17 cellular contexts compared by ENCODE assay signal in the genomic region with DNA sequence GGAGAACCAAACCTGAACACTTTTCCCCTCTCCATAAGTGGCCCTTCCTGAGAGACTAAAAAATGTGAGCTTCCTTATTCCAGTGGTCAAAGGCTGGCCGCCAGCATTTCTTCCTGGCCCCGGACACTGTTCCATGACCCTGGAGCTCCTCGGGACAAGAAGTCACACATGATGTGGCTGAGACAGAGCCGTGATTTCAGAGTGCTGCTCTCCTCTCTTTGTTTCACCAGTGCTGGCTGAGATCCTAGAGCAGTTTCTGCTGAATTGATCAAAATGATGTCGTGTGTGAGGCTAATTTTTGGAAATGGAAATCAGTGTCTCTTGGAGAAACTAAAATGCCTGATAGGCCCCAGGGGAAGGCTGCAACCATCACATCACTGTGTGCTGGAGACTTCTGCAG.
A peak's percentile ranks its signal among the peaks of the same experiment; 100 is the strongest.
DNase-seq lines count a peak whose midpoint lies in the region; ATAC-seq and TF ChIP-seq lines count a peak whose summit lies in the region.
"Had no signal": no experiment of that assay in that cellular context is flagged by ENCODE, and none has a peak within 500 bp of the region (broad histone marks: within the 10 kb centered on the region; RNA-seq: fewer than 3 reads in every experiment).

No MANE protein-coding gene starts in this region.

- peaks cover 10% of the 10 kb centered on the region for H3K79me2 ChIP-seq in trophoblast cell (ENCODE audit: control insufficient read depth, insufficient read depth, low read length, poor library complexity)

- CTCF ChIA-PET in activated CD8-positive, alpha-beta T cell treated with anti-CD3 and anti-CD28 coated beads for 36 hours (lab: Charles Lee) = interaction anchor here (0.9 to 1.4 kb wide), 2 partner anchors 7 to 12 kb away, joined by 3 read pairs; no protein-coding TSS in a partner anchor

- H2AK5ac ChIP-seq in trophoblast cell (ENCODE audit: low read length) = peak overlapping the region; percentile 50

- H3K18ac ChIP-seq in trophoblast cell (ENCODE audit: low read length) = no peak overlapping the region

- no peak overlapping the region for H2AFZ ChIP-seq in trophoblast cell (ENCODE audit: insufficient read depth, low read length, poor library complexity)

- H3K4me1 ChIP-seq in right cardiac atrium (ENCODE audit: control insufficient read depth, insufficient read depth, low read length) (peaks cover 5% of the 10 kb centered on the region), trophoblast cell (ENCODE audit: control insufficient read depth in 1 of 2, insufficient read depth in 2 of 2, low read length in 2 of 2) (peaks cover 9 to 27% of the 10 kb centered on the region in 2 experiments)
- H3K4me1 ChIP-seq in effector memory CD4-positive, alpha-beta T cell (ENCODE audit: control insufficient read depth, insufficient read depth, low read length, poor library complexity, severe bottlenecking) = peaks cover 20% of the 10 kb centered on the region
- H3K4me1 ChIP-seq: ascending aorta had no signal

- no peaks in the 10 kb centered on the region for H3K9me3 Mint-ChIP-seq in stimulated activated effector memory CD8-positive, alpha-beta T cell treated with anti-CD3 and anti-CD28 coated beads, Interleukin-12 subunit alpha, Interleukin-12 subunit beta, amount 100 ng/mL, for 72 hours
- H3K9me3 Mint-ChIP-seq in activated CD8-positive, alpha-beta T cell treated with anti-CD3 and anti-CD28 coated beads for 36 hours = no peaks in the 10 kb centered on the region
- H3K9me3 Mint-ChIP-seq: CD8-positive, alpha-beta memory T cell; naive thymus-derived CD8-positive, alpha-beta T cell had no signal

- 34% methylated on average over 5 of the region's 5 CpGs for WGBS in right cardiac atrium
- no CpG with 5 or more reads among the region's 5 CpGs for WGBS in trophoblast cell (ENCODE audit: extremely low coverage, insufficient coverage, insufficient read length)

- POLR2A ChIA-PET in activated CD8-positive, alpha-beta T cell treated with anti-CD3 and anti-CD28 coated beads for 36 hours (lab: Charles Lee) = interaction anchor here (0.7 to 1.6 kb wide), 2 partner anchors 9 to 15 kb away, joined by 3 to 5 read pairs; no protein-coding TSS in a partner anchor

- no peaks in the 10 kb centered on the region for H3K27me3 Mint-ChIP-seq in activated CD8-positive, alpha-beta T cell treated with anti-CD3 and anti-CD28 coated beads for 36 hours
- H3K27me3 Mint-ChIP-seq: naive thymus-derived CD8-positive, alpha-beta T cell had no signal

- H3K27ac ChIP-seq in right cardiac atrium (ENCODE audit: low read length) (peak overlapping the region; percentile 21), trophoblast cell (ENCODE audit: low read depth, low read length) (no peak overlapping the region)
- H3K27ac ChIP-seq in effector memory CD4-positive, alpha-beta T cell (ENCODE audit: insufficient read depth, low read length, poor library complexity, severe bottlenecking) = no peak overlapping the region
- H3K27ac ChIP-seq: ascending aorta, lower lobe of right lung had no signal

- H3K14ac ChIP-seq in trophoblast cell (ENCODE audit: low read length) = no peak overlapping the region

- no peaks in the 10 kb centered on the region for H3K36me3 ChIP-seq in trophoblast cell (ENCODE audit: control insufficient read depth in 1 of 2, insufficient read depth in 2 of 2, low read length in 2 of 2)
- H3K36me3 ChIP-seq in effector memory CD4-positive, alpha-beta T cell (ENCODE audit: control insufficient read depth, insufficient read depth, low read length) = no peaks in the 10 kb centered on the region
- H3K36me3 ChIP-seq: ascending aorta, lower lobe of right lung had no signal

- no peak overlapping the region for H4K12ac ChIP-seq in trophoblast cell (ENCODE audit: low read depth, low read length)

- H3K4me3 ChIP-seq in right cardiac atrium (ENCODE audit: low read length) = no peak overlapping the region
- H3K4me3 ChIP-seq in trophoblast cell (ENCODE audit: low read depth, low read length) = no peak overlapping the region
- no peak overlapping the region for H3K4me3 ChIP-seq in effector memory CD4-positive, alpha-beta T cell (ENCODE audit: insufficient read depth, low read depth, low read length, poor library complexity, severe bottlenecking)
- H3K4me3 ChIP-seq: ascending aorta, lower lobe of right lung had no signal

- H2BK5ac ChIP-seq in trophoblast cell (ENCODE audit: low read depth, low read length, poor library complexity) = no peak overlapping the region

- H4K8ac ChIP-seq in trophoblast cell (ENCODE audit: low read depth, low read length) = no peak overlapping the region

- DNase-seq in AG20443 (ENCODE audit: low spot score) (peak; percentile 49), astrocyte of the hippocampus (ENCODE audit: low read depth, low spot score) (peak; percentile 13), right cardiac atrium (peak; percentile 31 to 79 (median 68)), trophoblast cell (no peak), NCI-H2227 (lab: John Stamatoyannopoulos, UW; ENCODE audit: unreplicated experiment) (no peak)
- DNase-seq in stimulated activated effector memory CD8-positive, alpha-beta T cell treated with anti-CD3 and anti-CD28 coated beads, Interleukin-12 subunit alpha, Interleukin-12 subunit beta, amount 100 ng/mL, for 72 hours (ENCODE audit: low spot score in 2 of 2) = no peak
- no peak for DNase-seq in activated CD8-positive, alpha-beta T cell treated with anti-CD3 and anti-CD28 coated beads for 36 hours
- DNase-seq in effector memory CD4-positive, alpha-beta T cell = no peak
- DNase-seq: activated CD8-positive, alpha-beta memory T cell treated with anti-CD3 and anti-CD28 coated beads, Interleukin-2, amount 50 U/mL, for 48 hours; activated gamma-delta T cell; CD8-positive, alpha-beta memory T cell; lower lobe of right lung; naive thymus-derived CD8-positive, alpha-beta T cell; NCI-H226; NK-92 treated with Interleukin-12 subunit alpha and Interleukin-12 subunit beta, amount 100 ng/mL, for 24 hours; stimulated activated naive CD8-positive, alpha-beta T cell treated with anti-CD3 and anti-CD28 coated beads, Interleukin-15, Interleukin-2, amounts not matched to agents 100 U/mL and 50 U/mL, for 24 hours had no signal

- H3K79me1 ChIP-seq in trophoblast cell (ENCODE audit: low read length) = peaks cover 24% of the 10 kb centered on the region

- no peak for TF ChIP-seq CTCF in activated CD8-positive, alpha-beta T cell treated with anti-CD3 and anti-CD28 coated beads for 36 hours (IDR thresholded peaks at IDR 0.05)

- intact Hi-C loops in right cardiac atrium (cut with DNase I) = no loop called here
- intact Hi-C loops in activated CD8-positive, alpha-beta T cell treated with anti-CD3 and anti-CD28 coated beads for 36 hours (cut with micrococcal nuclease) = no loop called here

- H3K27me3 ChIP-seq in right cardiac atrium (ENCODE audit: control insufficient read depth, insufficient read depth) = no peaks in the 10 kb centered on the region
- H3K27me3 ChIP-seq in trophoblast cell (ENCODE audit: insufficient read depth, low read length) = no peaks in the 10 kb centered on the region
- H3K27me3 ChIP-seq in effector memory CD4-positive, alpha-beta T cell (replicated peaks; ENCODE audit: control insufficient read depth, insufficient read depth, low read length, poor library complexity, severe bottlenecking) = no peaks in the 10 kb centered on the region
- H3K27me3 ChIP-seq: ascending aorta had no signal

- H3K36me3 Mint-ChIP-seq in stimulated activated effector memory CD8-positive, alpha-beta T cell treated with anti-CD3 and anti-CD28 coated beads, Interleukin-12 subunit alpha, Interleukin-12 subunit beta, amount 100 ng/mL, for 72 hours = no peaks in the 10 kb centered on the region
- H3K36me3 Mint-ChIP-seq in activated CD8-positive, alpha-beta T cell treated with anti-CD3 and anti-CD28 coated beads for 36 hours (ENCODE audit: low read depth) = peaks cover 5% of the 10 kb centered on the region
- H3K36me3 Mint-ChIP-seq: naive thymus-derived CD8-positive, alpha-beta T cell had no signal

- peak overlapping the region; percentile 7 for H2BK12ac ChIP-seq in trophoblast cell (ENCODE audit: low read length)

- H3K4me3 Mint-ChIP-seq in stimulated activated effector memory CD8-positive, alpha-beta T cell treated with anti-CD3 and anti-CD28 coated beads, Interleukin-12 subunit alpha, Interleukin-12 subunit beta, amount 100 ng/mL, for 72 hours = no peak overlapping the region
- no peak overlapping the region for H3K4me3 Mint-ChIP-seq in activated CD8-positive, alpha-beta T cell treated with anti-CD3 and anti-CD28 coated beads for 36 hours
- H3K4me3 Mint-ChIP-seq: naive thymus-derived CD8-positive, alpha-beta T cell had no signal

- no peaks in the 10 kb centered on the region for H3K9me3 ChIP-seq in right cardiac atrium (ENCODE audit: control insufficient read depth, low read length)
- peaks cover 3% of the 10 kb centered on the region for H3K9me3 ChIP-seq in trophoblast cell (ENCODE audit: insufficient read depth, low read depth, low read length)
- H3K9me3 ChIP-seq in effector memory CD4-positive, alpha-beta T cell (ENCODE audit: control insufficient read depth, low read length) = no peaks in the 10 kb centered on the region
- H3K9me3 ChIP-seq: ascending aorta, lower lobe of right lung had no signal

- H3K27ac Mint-ChIP-seq in stimulated activated effector memory CD8-positive, alpha-beta T cell treated with anti-CD3 and anti-CD28 coated beads, Interleukin-12 subunit alpha, Interleukin-12 subunit beta, amount 100 ng/mL, for 72 hours = no peak overlapping the region
- no peak overlapping the region for H3K27ac Mint-ChIP-seq in activated CD8-positive, alpha-beta T cell treated with anti-CD3 and anti-CD28 coated beads for 36 hours

- H3K4me1 Mint-ChIP-seq in stimulated activated effector memory CD8-positive, alpha-beta T cell treated with anti-CD3 and anti-CD28 coated beads, Interleukin-12 subunit alpha, Interleukin-12 subunit beta, amount 100 ng/mL, for 72 hours = peaks cover 49% of the 10 kb centered on the region
- peaks cover 82% of the 10 kb centered on the region for H3K4me1 Mint-ChIP-seq in activated CD8-positive, alpha-beta T cell treated with anti-CD3 and anti-CD28 coated beads for 36 hours (ENCODE audit: low read depth)

- H3K4me2 ChIP-seq in trophoblast cell (ENCODE audit: low read length) = no peak overlapping the region

- no peak overlapping the region for H3K9ac ChIP-seq in trophoblast cell (ENCODE audit: low read length)

- no peak overlapping the region for H2BK120ac ChIP-seq in trophoblast cell (ENCODE audit: insufficient read depth, low read length, poor library complexity)

- peak overlapping the region; percentile 52 for H4K91ac ChIP-seq in trophoblast cell (ENCODE audit: low read depth, low read length)

- H3K4ac ChIP-seq in trophoblast cell (ENCODE audit: low read depth, low read length) = peak overlapping the region; percentile 29

- ATAC-seq in right cardiac atrium = peak; percentile 50 to 61
- no peak for ATAC-seq in stimulated activated effector memory CD8-positive, alpha-beta T cell treated with anti-CD3 and anti-CD28 coated beads, Interleukin-12 subunit alpha, Interleukin-12 subunit beta, amount 100 ng/mL, for 72 hours
- ATAC-seq in activated CD8-positive, alpha-beta T cell treated with anti-CD3 and anti-CD28 coated beads for 36 hours = no peak
- ATAC-seq: naive thymus-derived CD8-positive, alpha-beta T cell; stimulated activated naive CD8-positive, alpha-beta T cell treated with anti-CD3 and anti-CD28 coated beads, Interleukin-15, Interleukin-2, amounts not matched to agents 100 U/mL and 50 U/mL, for 24 hours had no signal

- H3K23ac ChIP-seq in trophoblast cell (ENCODE audit: low read length) = no peak overlapping the region

Comparison
In these comparisons a context has a peak if more than half of its experiments do, and no peak if none do; other contexts are left out.
1. DNase-seq: peak in AG20443 (single experiment), astrocyte of the hippocampus (single experiment) and right cardiac atrium (3 of 3); none in trophoblast cell (0 of 2), stimulated activated effector memory CD8-positive, alpha-beta T cell treated with anti-CD3 and anti-CD28 coated beads, Interleukin-12 subunit alpha, Interleukin-12 subunit beta, amount 100 ng/mL, for 72 hours (0 of 2), activated CD8-positive, alpha-beta T cell treated with anti-CD3 and anti-CD28 coated beads for 36 hours (single experiment), NCI-H2227 (single experiment) and effector memory CD4-positive, alpha-beta T cell (0 of 3).
2. ATAC-seq: peak in right cardiac atrium (2 of 2); none in stimulated activated effector memory CD8-positive, alpha-beta T cell treated with anti-CD3 and anti-CD28 coated beads, Interleukin-12 subunit alpha, Interleukin-12 subunit beta, amount 100 ng/mL, for 72 hours (single experiment) and activated CD8-positive, alpha-beta T cell treated with anti-CD3 and anti-CD28 coated beads for 36 hours (single experiment).